In genomic region chr6:2448826-2449571, GRCh38 we compare ENCODE assay signal across 8 cellular contexts.
A peak's percentile ranks its signal among the peaks of the same experiment; 100 is the strongest.
DNase-seq lines count a peak whose midpoint lies in the region; ATAC-seq and TF ChIP-seq lines count a peak whose summit lies in the region.

No MANE protein-coding gene starts in this region.

- H3K36me3 ChIP-seq in SJCRH30 = no peaks in the 10 kb centered on the region
- H3K36me3 ChIP-seq in lung (ENCODE audit: control insufficient read depth in 2 of 2, insufficient read depth in 2 of 2, low read length in 2 of 2) = no peaks in the 10 kb centered on the region
- no peaks in the 10 kb centered on the region for H3K36me3 ChIP-seq in transverse colon

- intact Hi-C loops in dorsolateral prefrontal cortex (cut with DNase I) = loop anchor here (2.0 to 10.0 kb wide), 2 partner anchors 844 kb away; partner anchors contain the start of gene FOXC1 (in 1 of the 2)
- intact Hi-C loops in transverse colon (cut with DNase I; ENCODE audit: low total_unique reads) = loop anchor here (10.0 kb wide), 1 partner anchor 844 kb away; the partner anchor contains the start of gene FOXC1

- H3K27me3 ChIP-seq in SJCRH30 = no peaks in the 10 kb centered on the region
- H3K27me3 ChIP-seq in dorsolateral prefrontal cortex = peaks cover 0 to 2% (median 0%) of the 10 kb centered on the region in 45 donors
- no peaks in the 10 kb centered on the region for H3K27me3 ChIP-seq in lung (ENCODE audit: control insufficient read depth, insufficient read depth)
- no peaks in the 10 kb centered on the region for H3K27me3 ChIP-seq in transverse colon

- no peaks in the 10 kb centered on the region for H3K9me3 Mint-ChIP-seq in activated naive CD4-positive, alpha-beta T cell treated with anti-CD3 and anti-CD28 coated beads, Interleukin-2, amount 10 ng/mL, durations not matched to agents 7 days and 5 days

- H3K4me3 Mint-ChIP-seq in activated naive CD4-positive, alpha-beta T cell treated with anti-CD3 and anti-CD28 coated beads, Interleukin-2, amount 10 ng/mL, durations not matched to agents 7 days and 5 days = peak overlapping the region; percentile 2

- H3K27ac ChIP-seq in SJCRH30 = no peak overlapping the region
- no peak overlapping the region for H3K27ac ChIP-seq in dorsolateral prefrontal cortex
- no peak overlapping the region for H3K27ac ChIP-seq in lung (ENCODE audit: low read depth in 1 of 2, low read length in 1 of 2)
- no peak overlapping the region for H3K27ac ChIP-seq in transverse colon

- CTCF ChIA-PET in activated naive CD4-positive, alpha-beta T cell treated with anti-CD3 and anti-CD28 coated beads, Interleukin-2, amount 10 ng/mL, durations not matched to agents 7 days and 5 days (lab: Charles Lee) = interaction anchor here (0.6 to 3.2 kb wide), 8 partner anchors 9 to 854 kb away, joined by 3 to 23 read pairs (median 4); no protein-coding TSS in a partner anchor

- peak; percentile 66 for ATAC-seq in lung (ENCODE audit: insufficient read depth, low FRiP score)

- H3K4me1 Mint-ChIP-seq in activated naive CD4-positive, alpha-beta T cell treated with anti-CD3 and anti-CD28 coated beads, Interleukin-2, amount 10 ng/mL, durations not matched to agents 7 days and 5 days = peaks cover 3% of the 10 kb centered on the region

- in situ Hi-C loops in transverse colon (cut with MboI; ENCODE audit: low pct_ligation_motif_present in 1 of 4, low pct_unique_long_range_greater_than_20kb in 1 of 4, low sequenced_read_pairs in 3 of 4) = no loop called here

- H3K9me3 ChIP-seq in SJCRH30 (replicated peaks) = no peaks in the 10 kb centered on the region
- H3K9me3 ChIP-seq in lung (ENCODE audit: control insufficient read depth in 2 of 2, insufficient read depth in 1 of 2, low read length in 1 of 2) = peaks cover 0 to 1% of the 10 kb centered on the region in 2 donors
- H3K9me3 ChIP-seq in transverse colon = no peaks in the 10 kb centered on the region

- WGBS in lung, 2 donors = 37 to 38% methylated on average over 22 of the region's 22 CpGs
- 26 to 28% methylated on average over 11 to 22 of the region's 22 CpGs for WGBS in transverse colon (ENCODE audit: low coverage in 1 of 2), 2 donors

- peak overlapping the region; percentile 50 for H3K4me3 ChIP-seq in SJCRH30
- H3K4me3 ChIP-seq in dorsolateral prefrontal cortex = peak overlapping the region in 46 of 59 donors; percentile 8 to 60 (median 34)
- H3K4me3 ChIP-seq in lung = no peak overlapping the region
- peak overlapping the region in 1 of 4 donors; percentile 25 for H3K4me3 ChIP-seq in transverse colon

- no peak for TF ChIP-seq POLR2A in transverse colon (IDR thresholded peaks at IDR 0.05)

- no peaks in the 10 kb centered on the region for H3K36me3 Mint-ChIP-seq in activated naive CD4-positive, alpha-beta T cell treated with anti-CD3 and anti-CD28 coated beads, Interleukin-2, amount 10 ng/mL, durations not matched to agents 7 days and 5 days

- TF ChIP-seq EP300 in transverse colon (IDR thresholded peaks at IDR 0.05; ENCODE audit: low read depth) = no peak

- H3K4me1 ChIP-seq in SJCRH30 = peaks cover 6% of the 10 kb centered on the region; the same call in 1 of the 2 replicates
- H3K4me1 ChIP-seq in lung (ENCODE audit: control insufficient read depth in 2 of 2, insufficient read depth in 2 of 2, low read length in 2 of 2) = peaks cover 0 to 2% of the 10 kb centered on the region in 2 donors
- peaks cover 0 to 27% (median 11%) of the 10 kb centered on the region in 4 donors for H3K4me1 ChIP-seq in transverse colon

- H3K27ac Mint-ChIP-seq in activated naive CD4-positive, alpha-beta T cell treated with anti-CD3 and anti-CD28 coated beads, Interleukin-2, amount 10 ng/mL, durations not matched to agents 7 days and 5 days = no peak overlapping the region

- TF ChIP-seq CTCF in dorsolateral prefrontal cortex (IDR thresholded peaks at IDR 0.05 in 54 of 56, conservative IDR thresholded peaks at IDR 0.05 in 2 of 56; ENCODE audit: low read depth in 1 of 56, partially characterized antibody in 56 of 56) (peak; percentile 41 to 75 (median 65)), lung (IDR thresholded peaks at IDR 0.05; ENCODE audit: control extremely low read depth, extremely low read depth) (peak; percentile 33), transverse colon (IDR thresholded peaks at IDR 0.05) (peak; percentile 64 to 79 (median 66))

- H3K27me3 Mint-ChIP-seq in activated naive CD4-positive, alpha-beta T cell treated with anti-CD3 and anti-CD28 coated beads, Interleukin-2, amount 10 ng/mL, durations not matched to agents 7 days and 5 days = peaks cover 4% of the 10 kb centered on the region

- peak; percentile 34 for DNase-seq in activated naive CD4-positive, alpha-beta T cell treated with anti-CD3 and anti-CD28 coated beads, Interleukin-2, amount 10 ng/mL, durations not matched to agents 7 days and 5 days
- no peak for DNase-seq in activated naive CD4-positive, alpha-beta T cell (lab: John Stamatoyannopoulos, UW)
- DNase-seq in M059J (ENCODE audit: low read depth) (peak; percentile 82), SJCRH30 (peak; percentile 51 to 82), dorsolateral prefrontal cortex (peak in 1 of 10 donors; percentile 19), lung (ENCODE audit: low spot score) (no peak), transverse colon (peak; percentile 43)
- DNase-seq in stimulated activated naive CD4-positive, alpha-beta T cell treated with Interleukin-2 at 50 U/mL for 16 hours (lab: John Stamatoyannopoulos, UW) = no peak

Comparison
In these comparisons a context has a peak if more than half of its experiments do, and no peak if none do; other contexts are left out.
1. DNase-seq: peak in activated naive CD4-positive, alpha-beta T cell treated with anti-CD3 and anti-CD28 coated beads, Interleukin-2, amount 10 ng/mL, durations not matched to agents 7 days and 5 days (single experiment), M059J (single experiment), SJCRH30 (2 of 2) and transverse colon (single experiment); none in activated naive CD4-positive, alpha-beta T cell (0 of 4), lung (single experiment) and stimulated activated naive CD4-positive, alpha-beta T cell treated with Interleukin-2 at 50 U/mL for 16 hours (single experiment).
2. Peak in every context shown above with its lines, with median percentiles within 50 percentile points of each other: CTCF ChIP-seq.